Comparison of ENCODE assay signal across 8 cellular contexts in genomic region chr11:32052218-32052617, GRCh38. TPM values are rescaled to one million over a fixed set of nuclear protein-coding genes. Genes with fewer than 3 reads are reported as not detected.
DNase-seq lines count a peak whose midpoint lies in the region; ATAC-seq lines count a peak whose summit lies in the region.

No MANE protein-coding gene starts in this region.

- peak overlapping the region in 2 of 8 donors; percentile 8 to 10 for H3K27ac Mint-ChIP-seq in CD8-positive, alpha-beta memory T cell
- H3K27ac Mint-ChIP-seq in activated CD4-positive, alpha-beta memory T cell treated with anti-CD3 and anti-CD28 coated beads, Interleukin-2, amount 10 ng/mL, durations not matched to agents 7 days and 5 days = no peak overlapping the region

- H3K4me3 ChIP-seq in CD8-positive, alpha-beta memory T cell (ENCODE audit: low read length) = no peak overlapping the region

- H3K4me3 Mint-ChIP-seq in CD8-positive, alpha-beta memory T cell = no peak overlapping the region
- H3K4me3 Mint-ChIP-seq in activated CD4-positive, alpha-beta memory T cell treated with anti-CD3 and anti-CD28 coated beads, Interleukin-2, amount 10 ng/mL, durations not matched to agents 7 days and 5 days = no peak overlapping the region

- H3K4me1 Mint-ChIP-seq in CD8-positive, alpha-beta memory T cell = no peaks in the 10 kb centered on the region
- H3K4me1 Mint-ChIP-seq in activated CD4-positive, alpha-beta memory T cell treated with anti-CD3 and anti-CD28 coated beads, Interleukin-2, amount 10 ng/mL, durations not matched to agents 7 days and 5 days = no peaks in the 10 kb centered on the region

- H3K4me1 ChIP-seq in CD8-positive, alpha-beta memory T cell (ENCODE audit: insufficient read depth, low read length) = no peaks in the 10 kb centered on the region

- H3K27me3 ChIP-seq in CD8-positive, alpha-beta memory T cell (ENCODE audit: insufficient read depth, low read length, poor library complexity, severe bottlenecking) = no peaks in the 10 kb centered on the region

- no peaks in the 10 kb centered on the region for H3K9me3 ChIP-seq in CD8-positive, alpha-beta memory T cell (ENCODE audit: low read length)

- H3K36me3 Mint-ChIP-seq in CD8-positive, alpha-beta memory T cell = no peaks in the 10 kb centered on the region
- no peaks in the 10 kb centered on the region for H3K36me3 Mint-ChIP-seq in activated CD4-positive, alpha-beta memory T cell treated with anti-CD3 and anti-CD28 coated beads, Interleukin-2, amount 10 ng/mL, durations not matched to agents 7 days and 5 days (ENCODE audit: low read depth)

- no peak overlapping the region for H3K27ac ChIP-seq in CD8-positive, alpha-beta memory T cell (ENCODE audit: low read depth, low read length)

- no peaks in the 10 kb centered on the region for H3K9me3 Mint-ChIP-seq in CD8-positive, alpha-beta memory T cell
- H3K9me3 Mint-ChIP-seq in activated CD4-positive, alpha-beta memory T cell treated with anti-CD3 and anti-CD28 coated beads, Interleukin-2, amount 10 ng/mL, durations not matched to agents 7 days and 5 days = no peaks in the 10 kb centered on the region

- no peaks in the 10 kb centered on the region for H3K36me3 ChIP-seq in CD8-positive, alpha-beta memory T cell (ENCODE audit: insufficient read depth, low read length)

- CTCF ChIA-PET in CD8-positive, alpha-beta memory T cell (lab: Charles Lee) = interaction anchor here (0.7 to 4.2 kb wide), 14 partner anchors 12 to 244 kb away, joined by 3 to 79 read pairs (median 4); no protein-coding TSS in a partner anchor
- CTCF ChIA-PET in activated CD4-positive, alpha-beta memory T cell treated with anti-CD3 and anti-CD28 coated beads, Interleukin-2, amount 10 ng/mL, durations not matched to agents 7 days and 5 days (lab: Charles Lee) = interaction anchor here (0.6 to 4.9 kb wide), 15 partner anchors 11 to 271 kb away, joined by 3 to 74 read pairs (median 3); no protein-coding TSS in a partner anchor

- peak; percentile 21 to 59 (median 36) for DNase-seq in CD8-positive, alpha-beta memory T cell
- DNase-seq in NCI-H2227 (lab: John Stamatoyannopoulos, UW; ENCODE audit: unreplicated experiment) (peak; percentile 74), midbrain (lab: John Stamatoyannopoulos, UW) (peak; percentile 82)
- peak; percentile 49 for DNase-seq in activated CD4-positive, alpha-beta memory T cell treated with anti-CD3 and anti-CD28 coated beads, Interleukin-2, amount 10 ng/mL, durations not matched to agents 7 days and 5 days
- DNase-seq in effector CD8-positive, alpha-beta T cell (lab: John Stamatoyannopoulos, UW) = peak; percentile 18
- DNase-seq in stimulated activated CD8-positive, alpha-beta memory T cell treated with anti-CD3 and anti-CD28 coated beads, Interleukin-4, amount 100 ng/mL, for 24 hours (ENCODE audit: low read depth) = peak; percentile 2

- POLR2A ChIA-PET in CD8-positive, alpha-beta memory T cell (lab: Charles Lee) = no interaction called here
- POLR2A ChIA-PET in activated CD4-positive, alpha-beta memory T cell treated with anti-CD3 and anti-CD28 coated beads, Interleukin-2, amount 10 ng/mL, durations not matched to agents 7 days and 5 days (lab: Charles Lee) = no interaction called here

- ATAC-seq in GM21723 (IDR thresholded peaks at IDR 0.05; ENCODE audit: unreplicated experiment) (peak; percentile 65), HG03139 (IDR thresholded peaks at IDR 0.05; ENCODE audit: unreplicated experiment) (no peak)

- peaks cover 22 to 68% of the 10 kb centered on the region in 2 donors for H3K27me3 Mint-ChIP-seq in CD8-positive, alpha-beta memory T cell
- peaks cover 29% of the 10 kb centered on the region for H3K27me3 Mint-ChIP-seq in activated CD4-positive, alpha-beta memory T cell treated with anti-CD3 and anti-CD28 coated beads, Interleukin-2, amount 10 ng/mL, durations not matched to agents 7 days and 5 days

RNA-seq across cellular contexts. Expression of gene RCN1, which starts 38.7 kb away (rescaled TPM):
- 10 to 100 TPM; 30.9 to 35.1 TPM for total RNA-seq in CD8-positive, alpha-beta memory T cell
- 23.6 TPM for polyA plus RNA-seq in CD8-positive, alpha-beta memory T cell
- 10 to 100 TPM; 16.3 to 21.0 TPM for total RNA-seq in activated CD4-positive, alpha-beta memory T cell treated with anti-CD3 and anti-CD28 coated beads, Interleukin-2, amount 10 ng/mL, durations not matched to agents 7 days and 5 days

Comparison
In these comparisons a context has a peak if more than half of its experiments do, and no peak if none do; other contexts are left out.
1. DNase-seq: peak in every context shown above with its lines; median percentile 82 in midbrain; 74 in NCI-H2227; 49 in activated CD4-positive, alpha-beta memory T cell treated with anti-CD3 and anti-CD28 coated beads, Interleukin-2, amount 10 ng/mL, durations not matched to agents 7 days and 5 days; 36 in CD8-positive, alpha-beta memory T cell; 18 in effector CD8-positive, alpha-beta T cell; 2 in stimulated activated CD8-positive, alpha-beta memory T cell treated with anti-CD3 and anti-CD28 coated beads, Interleukin-4, amount 100 ng/mL, for 24 hours.